17 cellular contexts compared by ENCODE assay signal in genomic region chr10:80448204-80448603, GRCh38. TPM values are rescaled to one million over a fixed set of nuclear protein-coding genes. Genes with fewer than 3 reads are reported as not detected.
DNase-seq lines count a peak whose midpoint lies in the region; ATAC-seq and TF ChIP-seq lines count a peak whose summit lies in the region.
"Had no signal": no experiment of that assay in that cellular context is flagged by ENCODE, and none has a peak within 500 bp of the region (broad histone marks: within the 10 kb centered on the region; RNA-seq: fewer than 3 reads in every experiment).

No MANE protein-coding gene starts in this region.

- H3K4me3 Mint-ChIP-seq in activated CD4-positive, alpha-beta T cell treated with anti-CD3 and anti-CD28 coated beads, Interleukin-2, amount 10 ng/mL, durations not matched to agents 7 days and 5 days = no peak overlapping the region
- H3K4me3 Mint-ChIP-seq in CD4-positive, CD25-positive, alpha-beta regulatory T cell = peak overlapping the region in 2 of 4 donors; percentile 13 to 39
- H3K4me3 Mint-ChIP-seq in T-helper 17 cell = no peak overlapping the region
- peak overlapping the region in 6 of 10 donors; percentile 12 to 74 (median 34) for H3K4me3 Mint-ChIP-seq in naive thymus-derived CD4-positive, alpha-beta T cell

- peaks cover 8% of the 10 kb centered on the region for H3K27me3 Mint-ChIP-seq in activated CD4-positive, alpha-beta T cell treated with anti-CD3 and anti-CD28 coated beads, Interleukin-2, amount 10 ng/mL, durations not matched to agents 7 days and 5 days
- no peaks in the 10 kb centered on the region for H3K27me3 Mint-ChIP-seq in CD4-positive, CD25-positive, alpha-beta regulatory T cell
- H3K27me3 Mint-ChIP-seq in T-helper 17 cell = no peaks in the 10 kb centered on the region
- H3K27me3 Mint-ChIP-seq in naive thymus-derived CD4-positive, alpha-beta T cell = peaks cover 0 to 11% (median 0%) of the 10 kb centered on the region in 5 donors

- no peaks in the 10 kb centered on the region for H3K27me3 ChIP-seq in CD4-positive, CD25-positive, alpha-beta regulatory T cell (ENCODE audit: control insufficient read depth, insufficient read depth, low read length)
- H3K27me3 ChIP-seq in naive thymus-derived CD4-positive, alpha-beta T cell (ENCODE audit: control insufficient read depth in 2 of 2, insufficient read depth in 2 of 2, low read length in 2 of 2) = no peaks in the 10 kb centered on the region
- H3K27me3 ChIP-seq: MG63 had no signal

- H3K4me1 ChIP-seq in CD4-positive, CD25-positive, alpha-beta regulatory T cell (ENCODE audit: control insufficient read depth, insufficient read depth, low read length, poor library complexity, severe bottlenecking) = peaks cover 18% of the 10 kb centered on the region
- H3K4me1 ChIP-seq in naive thymus-derived CD4-positive, alpha-beta T cell (ENCODE audit: control insufficient read depth in 2 of 2, insufficient read depth in 2 of 2, low read length in 2 of 2) = peaks cover 0 to 33% of the 10 kb centered on the region in 2 donors

- peaks cover 35% of the 10 kb centered on the region for H3K4me1 Mint-ChIP-seq in activated CD4-positive, alpha-beta T cell treated with anti-CD3 and anti-CD28 coated beads, Interleukin-2, amount 10 ng/mL, durations not matched to agents 7 days and 5 days
- H3K4me1 Mint-ChIP-seq in CD4-positive, CD25-positive, alpha-beta regulatory T cell = peaks cover 24 to 52% (median 43%) of the 10 kb centered on the region in 4 donors
- H3K4me1 Mint-ChIP-seq in T-helper 17 cell = peaks cover 40% of the 10 kb centered on the region
- H3K4me1 Mint-ChIP-seq in naive thymus-derived CD4-positive, alpha-beta T cell = peaks cover 36 to 63% (median 54%) of the 10 kb centered on the region in 7 donors

- no peaks in the 10 kb centered on the region for H3K36me3 Mint-ChIP-seq in activated CD4-positive, alpha-beta T cell treated with anti-CD3 and anti-CD28 coated beads, Interleukin-2, amount 10 ng/mL, durations not matched to agents 7 days and 5 days (ENCODE audit: low read depth)
- no peaks in the 10 kb centered on the region for H3K36me3 Mint-ChIP-seq in CD4-positive, CD25-positive, alpha-beta regulatory T cell
- no peaks in the 10 kb centered on the region for H3K36me3 Mint-ChIP-seq in T-helper 17 cell (ENCODE audit: low read depth)
- H3K36me3 Mint-ChIP-seq in naive thymus-derived CD4-positive, alpha-beta T cell = no peaks in the 10 kb centered on the region

- H3K9me3 Mint-ChIP-seq in activated CD4-positive, alpha-beta T cell treated with anti-CD3 and anti-CD28 coated beads, Interleukin-2, amount 10 ng/mL, durations not matched to agents 7 days and 5 days = no peaks in the 10 kb centered on the region
- H3K9me3 Mint-ChIP-seq in CD4-positive, CD25-positive, alpha-beta regulatory T cell = peaks cover 0 to 1% (median 0%) of the 10 kb centered on the region in 7 donors
- no peaks in the 10 kb centered on the region for H3K9me3 Mint-ChIP-seq in naive thymus-derived CD4-positive, alpha-beta T cell

- no peak overlapping the region for H3K4me3 ChIP-seq in CD4-positive, CD25-positive, alpha-beta regulatory T cell (ENCODE audit: low read depth, low read length)
- no peak overlapping the region for H3K4me3 ChIP-seq in naive thymus-derived CD4-positive, alpha-beta T cell (ENCODE audit: low read length)
- H3K4me3 ChIP-seq: MG63, PC-9 had no signal

- CTCF ChIA-PET in activated CD4-positive, alpha-beta T cell treated with anti-CD3 and anti-CD28 coated beads, Interleukin-2, amount 10 ng/mL, durations not matched to agents 7 days and 5 days (lab: Charles Lee) = interaction anchor here (1.3 to 4.1 kb wide), 3 partner anchors 19 to 57 kb away, joined by 3 to 23 read pairs (median 5); no protein-coding TSS in a partner anchor
- CTCF ChIA-PET in naive thymus-derived CD4-positive, alpha-beta T cell (lab: Charles Lee) = interaction anchor here (0.8 to 39.2 kb wide), 6 partner anchors 12 to 100 kb away, joined by 3 to 839 read pairs (median 6); no protein-coding TSS in a partner anchor
- CTCF ChIA-PET in HEK293T (lab: Yijun Ruan, JAX) = interaction anchor here (0.6 to 3.1 kb wide), 2 partner anchors 57 to 1073 kb away, joined by 3 to 20 read pairs; no protein-coding TSS in a partner anchor

- H3K36me3 ChIP-seq in CD4-positive, CD25-positive, alpha-beta regulatory T cell (ENCODE audit: control insufficient read depth, insufficient read depth, low read length) = no peaks in the 10 kb centered on the region
- H3K36me3 ChIP-seq in naive thymus-derived CD4-positive, alpha-beta T cell (ENCODE audit: control insufficient read depth in 2 of 3, insufficient read depth in 3 of 3, low read length in 3 of 3) = no peaks in the 10 kb centered on the region
- H3K36me3 ChIP-seq: MG63 had no signal

- H3K27ac ChIP-seq in CD4-positive, CD25-positive, alpha-beta regulatory T cell (ENCODE audit: insufficient read depth, low read length, poor library complexity, severe bottlenecking) = no peak overlapping the region
- no peak overlapping the region for H3K27ac ChIP-seq in naive thymus-derived CD4-positive, alpha-beta T cell (ENCODE audit: low read depth, low read length)
- H3K27ac ChIP-seq: PC-9 had no signal

- H3K9me3 ChIP-seq in CD4-positive, CD25-positive, alpha-beta regulatory T cell (ENCODE audit: control insufficient read depth in 2 of 2, low read length in 2 of 2) = no peaks in the 10 kb centered on the region
- H3K9me3 ChIP-seq in T-helper 17 cell (ENCODE audit: control insufficient read depth, low read length, poor library complexity, severe bottlenecking) = no peaks in the 10 kb centered on the region
- H3K9me3 ChIP-seq in naive thymus-derived CD4-positive, alpha-beta T cell (ENCODE audit: control insufficient read depth in 2 of 3, low read length in 3 of 3) = no peaks in the 10 kb centered on the region
- H3K9me3 ChIP-seq: MG63 had no signal

- H3K27ac Mint-ChIP-seq in activated CD4-positive, alpha-beta T cell treated with anti-CD3 and anti-CD28 coated beads, Interleukin-2, amount 10 ng/mL, durations not matched to agents 7 days and 5 days = peak overlapping the region; percentile 38
- H3K27ac Mint-ChIP-seq in CD4-positive, CD25-positive, alpha-beta regulatory T cell = peak overlapping the region; percentile 67 to 91 (median 90)
- H3K27ac Mint-ChIP-seq in T-helper 17 cell = peak overlapping the region; percentile 90
- peak overlapping the region in 8 of 9 donors; percentile 49 to 94 (median 84) for H3K27ac Mint-ChIP-seq in naive thymus-derived CD4-positive, alpha-beta T cell

- POLR2A ChIA-PET in activated CD4-positive, alpha-beta T cell treated with anti-CD3 and anti-CD28 coated beads, Interleukin-2, amount 10 ng/mL, durations not matched to agents 7 days and 5 days (lab: Charles Lee) = no interaction called here
- POLR2A ChIA-PET in naive thymus-derived CD4-positive, alpha-beta T cell (lab: Charles Lee) = interaction anchor here (0.7 to 32.8 kb wide), 7 partner anchors 8 to 53 kb away, joined by 3 to 582 read pairs (median 4); no protein-coding TSS in a partner anchor
- POLR2A ChIA-PET in HEK293T (lab: Yijun Ruan, JAX) = no interaction called here

- DNase-seq in activated CD4-positive, alpha-beta T cell treated with anti-CD3 and anti-CD28 coated beads, Interleukin-2, amount 10 ng/mL, durations not matched to agents 7 days and 5 days = no peak
- no peak for DNase-seq in activated CD4-positive, alpha-beta T cell treated with anti-CD3 and anti-CD28 coated beads, Interleukin-2, amount 50 U/mL, for 48 hours
- no peak for DNase-seq in CD4-positive, CD25-positive, alpha-beta regulatory T cell
- DNase-seq in T-helper 17 cell (no peak), NCI-H1048 (lab: John Stamatoyannopoulos, UW) (no peak), HEK293T (ENCODE audit: extremely low spot score) (no peak), DMS153 (lab: John Stamatoyannopoulos, UW) (no peak)
- no peak for DNase-seq in naive thymus-derived CD4-positive, alpha-beta T cell
- DNase-seq: C1 segment of cervical spinal cord, DMS79, H7, MG63, NCI-H1092 treated with DMSO at 0.1 percent for 48 hours, NCI-H510A treated with DMSO at 0.1 percent for 48 hours, NCI-H82, PC-9 had no signal

- intact Hi-C loops in naive thymus-derived CD4-positive, alpha-beta T cell (cut with micrococcal nuclease) = loop anchor here (5.0 to 10.0 kb wide), 2 partner anchors 149 to 247 kb away; no protein-coding TSS in a partner anchor

- no peak for ATAC-seq in CD4-positive, CD25-positive, alpha-beta regulatory T cell (ENCODE audit: low read depth in 2 of 2)
- no peak for ATAC-seq in T-helper 17 cell
- ATAC-seq in naive thymus-derived CD4-positive, alpha-beta T cell = no peak
- ATAC-seq: HepG2 had no signal

TF ChIP-seq in HEK293T, 16 proteins besides CTCF, POLR2A, EP300 and RAD21 (continues in another document):
- TF ChIP-seq PKNOX1 (IDR thresholded peaks at IDR 0.05) = no peak
- TF ChIP-seq NFRKB (IDR thresholded peaks at IDR 0.05) = no peak
- no peak for TF ChIP-seq CTBP1 (IDR thresholded peaks at IDR 0.05; ENCODE audit: borderline replicate concordance)
- TF ChIP-seq ZNF384 (IDR thresholded peaks at IDR 0.05) = no peak
- TF ChIP-seq SUZ12 (IDR thresholded peaks at IDR 0.05) = no peak
- TF ChIP-seq LEF1 (IDR thresholded peaks at IDR 0.05; ENCODE audit: borderline replicate concordance) = no peak
- TF ChIP-seq FOXA1 (IDR thresholded peaks at IDR 0.05) = no peak
- TF ChIP-seq L3MBTL2 (conservative IDR thresholded peaks at IDR 0.05) = no peak

RNA-seq across cellular contexts. Expression of gene TSPAN14, which starts 5.9 kb away (rescaled TPM):
- total RNA-seq in activated CD4-positive, alpha-beta T cell treated with anti-CD3 and anti-CD28 coated beads, Interleukin-2, amount 10 ng/mL, durations not matched to agents 7 days and 5 days = 100 to 1,000 TPM; 127 to 143 TPM
- total RNA-seq in CD4-positive, CD25-positive, alpha-beta regulatory T cell = 198 TPM
- polyA plus RNA-seq in CD4-positive, CD25-positive, alpha-beta regulatory T cell = 100 to 1,000 TPM; 157 to 270 (median 180) TPM
- 100 to 1,000 TPM; 118 to 139 TPM for total RNA-seq in T-helper 17 cell
- 100 to 1,000 TPM; 135 to 165 (median 160) TPM for total RNA-seq in naive thymus-derived CD4-positive, alpha-beta T cell
- polyA plus RNA-seq in naive thymus-derived CD4-positive, alpha-beta T cell = 100 to 1,000 TPM; 179 to 386 TPM

RNA-seq across cellular contexts. Expression of gene PRXL2A, which starts 39.9 kb away (rescaled TPM):
- total RNA-seq in activated CD4-positive, alpha-beta T cell treated with anti-CD3 and anti-CD28 coated beads, Interleukin-2, amount 10 ng/mL, durations not matched to agents 7 days and 5 days = 1 to 10 TPM; 5.4 to 5.7 TPM
- 0.76 TPM for total RNA-seq in CD4-positive, CD25-positive, alpha-beta regulatory T cell
- 1 to 10 TPM; 1.4 to 8.3 (median 3.5) TPM for polyA plus RNA-seq in CD4-positive, CD25-positive, alpha-beta regulatory T cell
- total RNA-seq in T-helper 17 cell = 1 to 10 TPM in 1 of 2 donors, under 1 TPM in 1; 0.94 to 1.5 TPM
- total RNA-seq in naive thymus-derived CD4-positive, alpha-beta T cell = 1 to 10 TPM; 5.6 to 9.7 (median 8.5) TPM
- polyA plus RNA-seq in naive thymus-derived CD4-positive, alpha-beta T cell = 10 to 100 TPM; 15.4 to 20.1 TPM

Comparison
In these comparisons a context has a peak if more than half of its experiments do, and no peak if none do; other contexts are left out.
1. H3K27ac Mint-ChIP-seq: peak in every context shown above with its lines; median percentile 90 in CD4-positive, CD25-positive, alpha-beta regulatory T cell; 90 in T-helper 17 cell; 84 in naive thymus-derived CD4-positive, alpha-beta T cell; 38 in activated CD4-positive, alpha-beta T cell treated with anti-CD3 and anti-CD28 coated beads, Interleukin-2, amount 10 ng/mL, durations not matched to agents 7 days and 5 days.
2. H3K4me3 Mint-ChIP-seq: peak in naive thymus-derived CD4-positive, alpha-beta T cell (6 of 10); none in activated CD4-positive, alpha-beta T cell treated with anti-CD3 and anti-CD28 coated beads, Interleukin-2, amount 10 ng/mL, durations not matched to agents 7 days and 5 days (single experiment) and T-helper 17 cell (single experiment).